ENCODE assay signal across 8 cellular contexts in genomic region chr17:14428640-14429029, GRCh38.
DNase-seq lines count a peak whose midpoint lies in the region; ATAC-seq and TF ChIP-seq lines count a peak whose summit lies in the region.

No MANE protein-coding gene starts in this region.

- no peaks in the 10 kb centered on the region for H3K36me3 Mint-ChIP-seq in natural killer cell treated with Interleukin-12 subunit alpha and Interleukin-12 subunit beta and Interleukin-15 and Interleukin-18, amount 100 ng/mL, for 72 hours

- no peak overlapping the region for H3K27ac ChIP-seq in tibial nerve

- H3K9me3 ChIP-seq in tibial nerve: no peaks in the 10 kb centered on the region

- ATAC-seq in GM19351 (IDR thresholded peaks at IDR 0.05; ENCODE audit: unreplicated experiment) (peak; percentile 61), HG03103 (IDR thresholded peaks at IDR 0.05; ENCODE audit: low read depth, unreplicated experiment) (peak; percentile 52), GM21717 (IDR thresholded peaks at IDR 0.05; ENCODE audit: unreplicated experiment) (no peak)
- peak; percentile 62 to 64 for ATAC-seq in natural killer cell treated with Interleukin-12 subunit alpha and Interleukin-12 subunit beta and Interleukin-15 and Interleukin-18, amount 100 ng/mL, for 72 hours

- no peaks in the 10 kb centered on the region for H3K27me3 ChIP-seq in tibial nerve

- no peak for TF ChIP-seq EP300 in tibial nerve (IDR thresholded peaks at IDR 0.05)

- WGBS in tibial nerve, 2 donors: 29 to 30% methylated on average over 2 of the region's 2 CpGs

- H3K27me3 Mint-ChIP-seq in natural killer cell treated with Interleukin-12 subunit alpha and Interleukin-12 subunit beta and Interleukin-15 and Interleukin-18, amount 100 ng/mL, for 72 hours: no peaks in the 10 kb centered on the region

- TF ChIP-seq POLR2A in tibial nerve (IDR thresholded peaks at IDR 0.05): no peak

- peak overlapping the region; percentile 84 for H3K4me3 Mint-ChIP-seq in natural killer cell treated with Interleukin-12 subunit alpha and Interleukin-12 subunit beta and Interleukin-15 and Interleukin-18, amount 100 ng/mL, for 72 hours

- peaks cover 43 to 44% of the 10 kb centered on the region in 2 donors for H3K4me1 Mint-ChIP-seq in natural killer cell treated with Interleukin-12 subunit alpha and Interleukin-12 subunit beta and Interleukin-15 and Interleukin-18, amount 100 ng/mL, for 72 hours (ENCODE audit: low read depth in 2 of 2)

- H3K4me3 ChIP-seq in tibial nerve: no peak overlapping the region

- peak overlapping the region; percentile 63 to 77 for H3K27ac Mint-ChIP-seq in natural killer cell treated with Interleukin-12 subunit alpha and Interleukin-12 subunit beta and Interleukin-15 and Interleukin-18, amount 100 ng/mL, for 72 hours

- no peaks in the 10 kb centered on the region for H3K9me3 Mint-ChIP-seq in natural killer cell treated with Interleukin-12 subunit alpha and Interleukin-12 subunit beta and Interleukin-15 and Interleukin-18, amount 100 ng/mL, for 72 hours

- H3K4me1 ChIP-seq in tibial nerve: no peaks in the 10 kb centered on the region

- peak in 1 of 5 experiments; percentile 6 for TF ChIP-seq CTCF in tibial nerve (IDR thresholded peaks at IDR 0.05)

- no peaks in the 10 kb centered on the region for H3K36me3 ChIP-seq in tibial nerve

- peak; percentile 13 to 21 for DNase-seq in activated CD4-positive, alpha-beta T cell treated with anti-CD3 and anti-CD28 coated beads, Interleukin-2, amount 50 U/mL, for 48 hours
- DNase-seq in natural killer cell treated with Interleukin-12 subunit alpha and Interleukin-12 subunit beta and Interleukin-15 and Interleukin-18, amount 100 ng/mL, for 72 hours (ENCODE audit: low spot score): no peak
- no peak for DNase-seq in HuH-7.5 (ENCODE audit: low spot score)
- no peak for DNase-seq in tibial nerve (ENCODE audit: low spot score in 2 of 2)
- DNase-seq in NCI-H1092 (lab: John Stamatoyannopoulos, UW): no peak

Comparison
In these comparisons a context has a peak if more than half of its experiments do, and no peak if none do; other contexts are left out.
1. DNase-seq: peak in activated CD4-positive, alpha-beta T cell treated with anti-CD3 and anti-CD28 coated beads, Interleukin-2, amount 50 U/mL, for 48 hours (2 of 2); none in natural killer cell treated with Interleukin-12 subunit alpha and Interleukin-12 subunit beta and Interleukin-15 and Interleukin-18, amount 100 ng/mL, for 72 hours (single experiment), HuH-7.5 (single experiment), tibial nerve (0 of 2) and NCI-H1092 (single experiment).